In genomic region chr14:26424537-26424936, GRCh38 we compare ENCODE assay signal across 8 cellular contexts.
"Had no signal": no experiment of that assay in that cellular context is flagged by ENCODE, and none has a peak within 500 bp of the region (broad histone marks: within the 10 kb centered on the region; RNA-seq: fewer than 3 reads in every experiment).

No MANE protein-coding gene starts in this region.

- FAIRE-seq: G401.6, GM12878, GM12891, GM12892, GM18507, GM19239 had no signal

- ATAC-seq: GM12878 had no signal

- DNase-seq: GDM1, GF-D8 had no signal

- H3K4me3 ChIP-seq: GM12878 had no signal
